Comparison of ENCODE assay signal across 8 cellular contexts in the genomic region with DNA sequence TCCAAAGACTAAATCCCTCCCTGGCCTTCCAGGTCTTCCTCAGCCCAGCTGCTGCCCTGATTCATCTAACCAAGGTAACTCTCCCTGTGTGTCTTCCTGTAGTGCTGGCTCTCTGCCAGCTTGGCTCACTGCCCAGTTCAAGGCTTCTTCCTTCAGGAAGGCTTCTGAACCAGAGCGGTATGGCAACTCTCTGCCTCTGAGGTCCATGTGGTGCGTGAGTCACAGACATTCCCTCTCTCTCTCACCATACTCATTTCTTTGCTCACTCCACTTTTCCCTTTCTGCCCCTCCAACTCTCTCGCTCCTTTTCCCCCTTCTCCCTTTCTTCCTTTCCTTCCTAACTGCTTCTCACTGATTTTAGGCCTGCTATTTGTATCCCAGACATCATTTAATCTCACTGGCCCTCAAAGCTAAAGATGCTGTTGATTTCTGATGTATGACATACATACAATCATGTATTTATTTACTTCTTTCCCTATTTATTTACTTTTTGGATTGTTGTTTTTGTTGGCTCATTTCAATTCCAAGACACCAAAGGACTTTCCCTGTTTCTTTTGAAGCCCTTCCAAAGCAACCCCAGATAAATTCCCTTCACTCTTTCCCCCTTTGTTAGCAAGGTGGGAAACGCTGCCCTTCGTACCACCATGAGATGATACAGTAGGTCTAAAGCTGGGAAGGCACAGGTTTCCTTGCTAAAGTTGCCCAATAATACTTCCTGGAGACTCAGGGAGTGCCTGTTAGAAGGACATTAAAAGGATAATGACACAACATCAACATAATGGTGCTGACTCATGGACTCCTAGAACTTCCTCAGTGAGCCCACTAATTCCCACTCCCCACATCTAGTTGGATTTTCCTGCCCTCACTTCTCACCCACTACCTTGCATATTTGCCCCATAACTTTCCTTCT. TPM values are rescaled to one million over a fixed set of nuclear protein-coding genes. Genes with fewer than 3 reads are reported as not detected.
A peak's percentile ranks its signal among the peaks of the same experiment; 100 is the strongest.
DNase-seq lines count a peak whose midpoint lies in the region; ATAC-seq, FAIRE-seq and TF ChIP-seq lines count a peak whose summit lies in the region.

No MANE protein-coding gene starts in this region.

- H3K79me2 ChIP-seq in fibroblast of lung (ENCODE audit: control insufficient read depth, insufficient read depth, low read length), result no peaks in the 10 kb centered on the region

- H3K36me3 ChIP-seq in fibroblast of lung (ENCODE audit: control insufficient read depth, insufficient read depth, low read length), result no peaks in the 10 kb centered on the region

- H3K4me3 ChIP-seq in NB4 (ENCODE audit: low read depth, low read length) (no peak overlapping the region), fibroblast of lung (replicated peaks in 1 of 4; ENCODE audit: control extremely low read depth in 1 of 4, insufficient read depth in 1 of 4, low read depth in 3 of 4, low read length in 4 of 4) (no peak overlapping the region), retinal pigment epithelial cell (ENCODE audit: low read length) (no peak overlapping the region)

- TF ChIP-seq POLR2A in NB4 (IDR thresholded peaks at IDR 0.05; ENCODE audit: extremely low read depth, insufficient read length) (no peak), GM18505 (IDR thresholded peaks at IDR 0.05; ENCODE audit: borderline replicate concordance, extremely low read depth, insufficient read depth, insufficient read length) (no peak)

- H3K4me1 ChIP-seq in fibroblast of lung (ENCODE audit: control insufficient read depth, extremely low read depth, insufficient read depth, low read length), result peaks cover 14% of the 10 kb centered on the region

- no peaks in the 10 kb centered on the region for H4K20me1 ChIP-seq in fibroblast of lung (ENCODE audit: control insufficient read depth, extremely low read depth, insufficient read depth, low read length)

- no peak overlapping the region for H2AFZ ChIP-seq in fibroblast of lung (ENCODE audit: low read length)

- H3K27me3 ChIP-seq in fibroblast of lung (ENCODE audit: control insufficient read depth, insufficient read depth, low read length), result no peaks in the 10 kb centered on the region

- H3K27ac ChIP-seq in fibroblast of lung (ENCODE audit: insufficient read depth, low read length), result peak overlapping the region; percentile 36

- no peak for FAIRE-seq in D721Med (lab: Jason Lieb, UNC)

- no peak for ATAC-seq in GM18505 (IDR thresholded peaks at IDR 0.05; ENCODE audit: unreplicated experiment)
- no peak for ATAC-seq in HG02623 (IDR thresholded peaks at IDR 0.05; ENCODE audit: unreplicated experiment)

- H3K4me2 ChIP-seq in fibroblast of lung (ENCODE audit: extremely low read depth, insufficient read depth, low read length), result peak overlapping the region; percentile 32

- no peak overlapping the region for H3K9ac ChIP-seq in fibroblast of lung (ENCODE audit: insufficient read depth, low read length)

- DNase-seq in DMS53 treated with DMSO at 0.1 percent for 48 hours (lab: John Stamatoyannopoulos, UW; ENCODE audit: unreplicated experiment) (peak; percentile 98), NB4 (ENCODE audit: low read depth) (peak; percentile 38), SK-MEL-5 (ENCODE audit: low read depth, low spot score) (peak; percentile 67), fibroblast of lung (ENCODE audit: low read depth in 2 of 2) (peak; percentile 94 to 99), retinal pigment epithelial cell (ENCODE audit: low read depth) (peak; percentile 74), D721Med (ENCODE audit: insufficient read length, low spot score) (no peak)

- TF ChIP-seq CTCF in NB4 (IDR thresholded peaks at IDR 0.05; ENCODE audit: low read depth, low read length) (no peak), fibroblast of lung (conservative IDR thresholded peaks at IDR 0.05 in 1 of 2, IDR thresholded peaks at IDR 0.05 in 1 of 2; ENCODE audit: low read depth in 1 of 2, low read length in 2 of 2) (no peak), retinal pigment epithelial cell (conservative IDR thresholded peaks at IDR 0.05; ENCODE audit: low read depth, low read length) (no peak), D721Med (IDR thresholded peaks at IDR 0.05; ENCODE audit: insufficient read depth, missing control alignments) (no peak)

- in situ Hi-C loops in SK-MEL-5 (cut with HindIII; ENCODE audit: low pct_unique_long_range_greater_than_20kb, low sequenced_read_pairs), result loop anchor here (25.0 kb wide), 1 partner anchor 95 kb away; a partner anchor contains a TSS

- H3K9me3 ChIP-seq in fibroblast of lung (ENCODE audit: control insufficient read depth, insufficient read depth, low read depth, low read length), result no peaks in the 10 kb centered on the region

RNA-seq across cellular contexts. Expression of a gene that starts 17.8 kb away (rescaled TPM):
- total RNA-seq in SK-MEL-5 (2014; rRNA removed; shearing (Covaris generic)), result 0.13 and 0.56 TPM in 2 replicates
- 0.23 and 0.62 TPM in 2 replicates for polyA plus RNA-seq in SK-MEL-5 (2015; cell fraction: cytosol; rRNA removed)
- polyA plus RNA-seq in SK-MEL-5 (2015; cell fraction: nucleus; rRNA removed), result 0.36 TPM in 1 of 2 replicates, not detected in the other
- total RNA-seq in fibroblast of lung, result 0.51 and 1.5 TPM in 2 replicates
- polyA plus RNA-seq in fibroblast of lung, result 1.1 and 1.2 TPM in 2 replicates
- 0.95 and 1.6 TPM in 2 replicates for polyA plus RNA-seq in fibroblast of lung (2012)
- not detected in 2 replicates for polyA minus RNA-seq in fibroblast of lung (ENCODE audit: low replicate concordance)

RNA-seq across cellular contexts. Expression of a gene that starts 19.7 kb away (rescaled TPM):
- not detected in 2 replicates for total RNA-seq in SK-MEL-5 (2014; rRNA removed; shearing (Covaris generic))
- not detected in 2 replicates for polyA plus RNA-seq in SK-MEL-5 (2015; cell fraction: cytosol; rRNA removed)
- polyA plus RNA-seq in SK-MEL-5 (2015; cell fraction: nucleus; rRNA removed), result not detected in 2 replicates
- total RNA-seq in fibroblast of lung, result under 0.01 TPM in 2 replicates
- not detected in 2 replicates for polyA plus RNA-seq in fibroblast of lung
- not detected in 2 replicates for polyA plus RNA-seq in fibroblast of lung (2012)
- polyA minus RNA-seq in fibroblast of lung (ENCODE audit: low replicate concordance), result not detected in 2 replicates

RNA-seq across cellular contexts. Expression of a gene that starts 43.1 kb away (rescaled TPM):
- 122 and 128 TPM in 2 replicates for total RNA-seq in SK-MEL-5 (2014; rRNA removed; shearing (Covaris generic))
- polyA plus RNA-seq in SK-MEL-5 (2015; cell fraction: cytosol; rRNA removed), result 175 and 183 TPM in 2 replicates
- 26.8 and 29.9 TPM in 2 replicates for polyA plus RNA-seq in SK-MEL-5 (2015; cell fraction: nucleus; rRNA removed)
- total RNA-seq in fibroblast of lung, result 220 and 300 TPM in 2 replicates
- 718 and 768 TPM in 2 replicates for polyA plus RNA-seq in fibroblast of lung
- polyA plus RNA-seq in fibroblast of lung (2012), result 846 and 900 TPM in 2 replicates
- 726 and 765 TPM in 2 replicates for polyA minus RNA-seq in fibroblast of lung (ENCODE audit: low replicate concordance)

RNA-seq across cellular contexts. Expression of a gene that starts 55.5 kb away (rescaled TPM):
- not detected in 2 replicates for total RNA-seq in SK-MEL-5 (2014; rRNA removed; shearing (Covaris generic))
- polyA plus RNA-seq in SK-MEL-5 (2015; cell fraction: cytosol; rRNA removed), result 0.13 TPM in 1 of 2 replicates, not detected in the other
- polyA plus RNA-seq in SK-MEL-5 (2015; cell fraction: nucleus; rRNA removed), result not detected in 2 replicates
- under 0.01 TPM in 1 of 2 replicates, not detected in the other for total RNA-seq in fibroblast of lung
- polyA plus RNA-seq in fibroblast of lung, result 0.02 TPM in 1 of 2 replicates, not detected in the other
- polyA plus RNA-seq in fibroblast of lung (2012), result not detected in 2 replicates
- polyA minus RNA-seq in fibroblast of lung (ENCODE audit: low replicate concordance), result not detected in 2 replicates
